Comparison of ENCODE assay signal across 9 cellular contexts in genomic region chr2:144509548-144510205, GRCh38. TPM values are rescaled to one million over a fixed set of nuclear protein-coding genes. Genes with fewer than 3 reads are reported as not detected.
DNase-seq lines count a peak whose midpoint lies in the region; ATAC-seq and TF ChIP-seq lines count a peak whose summit lies in the region.
"Had no signal": no experiment of that assay in that cellular context is flagged by ENCODE, and none has a peak within 500 bp of the region (broad histone marks: within the 10 kb centered on the region; RNA-seq: fewer than 3 reads in every experiment).

No MANE protein-coding gene starts in this region.

- peaks cover 88% of the 10 kb centered on the region for H3K4me1 ChIP-seq in A673 (ENCODE audit: insufficient read depth, low read length, poor library complexity, severe bottlenecking)

- BruUV-seq in A673 (replicated peaks; lab: Mats Ljungman, UMichigan) = no TSS peak

- H3K27ac Mint-ChIP-seq in neural crest cell (ENCODE audit: unreplicated experiment) = peak overlapping the region; percentile 99
- no peak overlapping the region for H3K27ac Mint-ChIP-seq in CD4-positive, alpha-beta T cell

- CTCF ChIA-PET in A673 (lab: Charles Lee) = no interaction called here
- CTCF ChIA-PET in CD4-positive, alpha-beta T cell (lab: Charles Lee) = no interaction called here

- peak overlapping the region; percentile 92 for H3K4me3 Mint-ChIP-seq in neural crest cell
- H3K4me3 Mint-ChIP-seq in CD4-positive, alpha-beta T cell = no peak overlapping the region

- H3K9me3 Mint-ChIP-seq in neural crest cell = no peaks in the 10 kb centered on the region
- no peaks in the 10 kb centered on the region for H3K9me3 Mint-ChIP-seq in CD4-positive, alpha-beta T cell

- intact Hi-C loops in A673 (cut with micrococcal nuclease; ENCODE audit: unreplicated experiment) = loop anchor here (10.0 kb wide), 2 partner anchors 435 to 1805 kb away; no protein-coding TSS in a partner anchor
- intact Hi-C loops in CD4-positive, alpha-beta T cell (cut with DNase I, micrococcal nuclease) = loop anchor here (10.0 kb wide), 2 partner anchors 175 to 325 kb away; a partner anchor contains a TSS

- peaks cover 5% of the 10 kb centered on the region for H3K36me3 Mint-ChIP-seq in neural crest cell (ENCODE audit: low read depth)
- no peaks in the 10 kb centered on the region for H3K36me3 Mint-ChIP-seq in CD4-positive, alpha-beta T cell (ENCODE audit: low read depth)

- H3K27me3 Mint-ChIP-seq in neural crest cell (ENCODE audit: low read depth) = peaks cover 3% of the 10 kb centered on the region
- peaks cover 67% of the 10 kb centered on the region for H3K27me3 Mint-ChIP-seq in CD4-positive, alpha-beta T cell

- peaks cover 95% of the 10 kb centered on the region for H3K4me1 Mint-ChIP-seq in neural crest cell
- H3K4me1 Mint-ChIP-seq in CD4-positive, alpha-beta T cell (ENCODE audit: low read depth) = no peaks in the 10 kb centered on the region

- TF ChIP-seq CTCF in A673 (conservative IDR thresholded peaks at IDR 0.05; ENCODE audit: low read depth, low read length) (no peak), epithelial cell of proximal tubule (conservative IDR thresholded peaks at IDR 0.05; ENCODE audit: low read depth, low read length) (no peak), neural crest cell (conservative IDR thresholded peaks at IDR 0.05) (no peak)
- no peak for TF ChIP-seq CTCF in CD4-positive, alpha-beta T cell (IDR thresholded peaks at IDR 0.05)

- H3K27ac ChIP-seq in A673 (ENCODE audit: low read depth, low read length, poor library complexity, severe bottlenecking) = peak overlapping the region; percentile 98
- no peak overlapping the region for H3K27ac ChIP-seq in CD4-positive, alpha-beta T cell (ENCODE audit: low read depth, low read length)

- no peak for ATAC-seq in HG03457 (IDR thresholded peaks at IDR 0.05; ENCODE audit: unreplicated experiment)
- ATAC-seq in CD4-positive, alpha-beta T cell (ENCODE audit: poor library complexity) = no peak

- no peaks in the 10 kb centered on the region for H3K27me3 ChIP-seq in A673 (replicated peaks; ENCODE audit: insufficient read depth, low read depth, low read length, poor library complexity)
- peaks cover 23% of the 10 kb centered on the region for H3K27me3 ChIP-seq in CD4-positive, alpha-beta T cell (ENCODE audit: control insufficient read depth, insufficient read depth, low read length)

- H3K9me3 ChIP-seq in A673 (ENCODE audit: low read depth, low read length, poor library complexity, severe bottlenecking) = no peaks in the 10 kb centered on the region
- no peaks in the 10 kb centered on the region for H3K9me3 ChIP-seq in CD4-positive, alpha-beta T cell (ENCODE audit: control insufficient read depth, low read length)

- DNase-seq in A673 (ENCODE audit: low spot score) (peak; percentile 30), NCI-H82 (lab: John Stamatoyannopoulos, UW) (peak; percentile 48), epithelial cell of proximal tubule (ENCODE audit: low read depth) (no peak), neural crest cell (ENCODE audit: low read depth, low spot score) (no peak), NCI-H2196 (lab: John Stamatoyannopoulos, UW; ENCODE audit: unreplicated experiment) (no peak)
- DNase-seq in CD4-positive, alpha-beta T cell = no peak
- no peak for DNase-seq in stimulated activated CD4-positive, alpha-beta T cell treated with anti-CD3 and anti-CD28 coated beads, Interleukin-4, amount 100 ng/mL, for 4 hours
- DNase-seq: C1 segment of cervical spinal cord had no signal

- peak overlapping the region; percentile 6 for H3K4me3 ChIP-seq in A673 (ENCODE audit: low read depth, low read length, poor library complexity, severe bottlenecking)
- H3K4me3 ChIP-seq in epithelial cell of proximal tubule (ENCODE audit: low read depth, low read length) = peak overlapping the region; percentile 26

- peaks cover 35% of the 10 kb centered on the region for H3K36me3 ChIP-seq in A673 (ENCODE audit: insufficient read depth, low read length, poor library complexity, severe bottlenecking)

- POLR2A ChIA-PET in A673 (lab: Charles Lee; ENCODE audit: low non-redundant PET) = no interaction called here
- POLR2A ChIA-PET in CD4-positive, alpha-beta T cell (lab: Charles Lee) = no interaction called here

RNA-seq across cellular contexts. Expression of gene ZEB2, which starts 10.2 kb away (rescaled TPM):
- total RNA-seq in A673 (2021) (146 TPM in 2 replicates), epithelial cell of proximal tubule (4.1 and 6.3 TPM in 2 replicates), neural crest cell (192 and 200 TPM in 2 replicates)
- 10 to 100 TPM; 12.3 to 13.4 TPM for total RNA-seq in CD4-positive, alpha-beta T cell

Comparison
In these comparisons a context has a peak if more than half of its experiments do, and no peak if none do; other contexts are left out.
1. DNase-seq: peak in A673 (single experiment) and NCI-H82 (single experiment); none in epithelial cell of proximal tubule (single experiment), neural crest cell (single experiment), CD4-positive, alpha-beta T cell (0 of 10), NCI-H2196 (single experiment) and stimulated activated CD4-positive, alpha-beta T cell treated with anti-CD3 and anti-CD28 coated beads, Interleukin-4, amount 100 ng/mL, for 4 hours (0 of 2).
2. RNA of gene ZEB2, which starts 10.2 kb away (total RNA-seq): 192 to 200 TPM in neural crest cell and 146 TPM in A673; 12.3 to 13.4 TPM in CD4-positive, alpha-beta T cell and 4.1 to 6.3 TPM in epithelial cell of proximal tubule; every median in the first group is over 10 times any median in the second.